8 cellular contexts compared by ENCODE assay signal in genomic region chr3:184336484-184337230, GRCh38. TPM values are rescaled to one million over a fixed set of nuclear protein-coding genes. Genes with fewer than 3 reads are reported as not detected.
DNase-seq lines count a peak whose midpoint lies in the region; ATAC-seq and TF ChIP-seq lines count a peak whose summit lies in the region.

No MANE protein-coding gene starts in this region.

- dilution Hi-C loops in mammary epithelial cell (cut with HindIII; ENCODE audit: low sequenced_read_pairs), result no loop called here

- CTCF ChIA-PET in mammary epithelial cell (lab: Charles Lee; ENCODE audit: low non-redundant PET), result no interaction called here

- no peaks in the 10 kb centered on the region for H3K27me3 ChIP-seq in mammary epithelial cell (ENCODE audit: insufficient read depth, low read length)
- H3K27me3 ChIP-seq in iPS-20b (ENCODE audit: insufficient read depth, low read length), result no peaks in the 10 kb centered on the region
- H3K27me3 ChIP-seq in skeletal muscle satellite cell (ENCODE audit: control insufficient read depth, insufficient read depth, low read length), result no peaks in the 10 kb centered on the region

- H3K4me3 ChIP-seq in mammary epithelial cell (replicated peaks in 1 of 3; ENCODE audit: insufficient read depth in 1 of 3, low read depth in 2 of 3, low read length in 3 of 3) (peak overlapping the region; percentile 51 to 77 (median 55)), iPS-20b (ENCODE audit: low read length) (peak overlapping the region; percentile 93), skeletal muscle satellite cell (ENCODE audit: low read length) (peak overlapping the region; percentile 73)

- no peak for TF ChIP-seq CTCF in mammary epithelial cell (conservative IDR thresholded peaks at IDR 0.05 in 1 of 2, IDR thresholded peaks at IDR 0.05 in 1 of 2; ENCODE audit: extremely low read depth in 1 of 2, insufficient read depth in 1 of 2, low read depth in 1 of 2, low read length in 2 of 2)

- H3K27ac ChIP-seq in mammary epithelial cell (ENCODE audit: insufficient read depth, low read depth, low read length) (peak overlapping the region; percentile 81), iPS-20b (ENCODE audit: low read length) (peak overlapping the region; percentile 8)

- peaks cover 47% of the 10 kb centered on the region for H3K79me2 ChIP-seq in mammary epithelial cell (ENCODE audit: insufficient read depth, low read length)

- ATAC-seq in GM21367 (IDR thresholded peaks at IDR 0.05; ENCODE audit: unreplicated experiment), result peak; percentile 16

- H3K9ac ChIP-seq in mammary epithelial cell (ENCODE audit: insufficient read depth, low read length), result peak overlapping the region; percentile 55
- H3K9ac ChIP-seq in iPS-20b (ENCODE audit: low read depth, low read length), result peak overlapping the region; percentile 86
- H3K9ac ChIP-seq in skeletal muscle satellite cell (ENCODE audit: low read depth, low read length), result peak overlapping the region; percentile 75

- in situ Hi-C loops in mammary epithelial cell (cut with MboI; ENCODE audit: low sequenced_read_pairs in 2 of 2), result no loop called here

- intact Hi-C loops in mammary epithelial cell (cut with micrococcal nuclease), result no loop called here

- H3K9me3 ChIP-seq in mammary epithelial cell (replicated peaks; ENCODE audit: insufficient read depth, low read length), result no peaks in the 10 kb centered on the region
- H3K9me3 ChIP-seq in iPS-20b (ENCODE audit: insufficient read depth, low read depth, low read length), result no peaks in the 10 kb centered on the region
- no peaks in the 10 kb centered on the region for H3K9me3 ChIP-seq in skeletal muscle satellite cell (replicated peaks; ENCODE audit: low read length)

- BruUV-seq in mammary epithelial cell (replicated peaks; lab: Mats Ljungman, UMichigan), result no TSS peak

- peak; percentile 74 for DNase-seq in CD1c-positive myeloid dendritic cell (ENCODE audit: extremely low spot score)
- DNase-seq in NCI-H774 (lab: John Stamatoyannopoulos, UW), result peak; percentile 49
- DNase-seq in mammary epithelial cell, result peak; percentile 51
- DNase-seq in NCI-H187 (lab: John Stamatoyannopoulos, UW), result no peak
- no peak for DNase-seq in activated CD4-positive, alpha-beta T cell treated with anti-CD3 and anti-CD28 coated beads, Interleukin-2, amount 50 U/mL, for 48 hours

- 16% methylated on average over 12 of the region's 15 CpGs for WGBS in mammary epithelial cell (ENCODE audit: low coverage, missing lambda C conversion rate)

- H4K20me1 ChIP-seq in mammary epithelial cell (ENCODE audit: insufficient read depth, low read length), result no peaks in the 10 kb centered on the region

- peak overlapping the region; percentile 88 for H3K4me2 ChIP-seq in mammary epithelial cell (ENCODE audit: insufficient read depth, low read depth, low read length)
- H3K4me2 ChIP-seq in skeletal muscle satellite cell (ENCODE audit: low read length), result peak overlapping the region; percentile 95

- H3K4me1 ChIP-seq in mammary epithelial cell (ENCODE audit: insufficient read depth, low read length) (peaks cover 72% of the 10 kb centered on the region), iPS-20b (ENCODE audit: insufficient read depth, low read length) (peaks cover 15% of the 10 kb centered on the region), skeletal muscle satellite cell (ENCODE audit: control insufficient read depth, insufficient read depth, low read length) (peaks cover 80% of the 10 kb centered on the region)

- H3K36me3 ChIP-seq in mammary epithelial cell (ENCODE audit: insufficient read depth, low read length) (peaks cover 27% of the 10 kb centered on the region), iPS-20b (ENCODE audit: insufficient read depth, low read depth, low read length) (peaks cover 35% of the 10 kb centered on the region), skeletal muscle satellite cell (ENCODE audit: insufficient read depth, low read length) (peaks cover 38% of the 10 kb centered on the region)

- H2AFZ ChIP-seq in mammary epithelial cell (ENCODE audit: low read depth, low read length), result peak overlapping the region; percentile 10

RNA-seq across cellular contexts. Expression of gene FAM131A, which starts 0.7 kb away (rescaled TPM):
- total RNA-seq in mammary epithelial cell, result 10 to 100 TPM; 10.7 to 15.5 TPM
- polyA plus RNA-seq in mammary epithelial cell, result 12.1 TPM
- 14.8 TPM for polyA minus RNA-seq in mammary epithelial cell
- 18.8 TPM in 2 replicates for total RNA-seq in skeletal muscle satellite cell (2012; rRNA removed)

RNA-seq across cellular contexts. Expression of gene EIF4G1, which starts 22.3 kb away (rescaled TPM):
- 100 to 1,000 TPM; 278 to 534 TPM for total RNA-seq in mammary epithelial cell
- polyA plus RNA-seq in mammary epithelial cell, result 528 TPM
- polyA minus RNA-seq in mammary epithelial cell, result 785 TPM
- total RNA-seq in skeletal muscle satellite cell (2012; rRNA removed), result 257 and 270 TPM in 2 replicates

RNA-seq across cellular contexts. Expression of gene CLCN2, which starts 24.7 kb away (rescaled TPM):
- total RNA-seq in mammary epithelial cell, result 10 to 100 TPM in 1 of 2 donors, 1 to 10 TPM in 1; 5.7 to 10.7 TPM
- polyA plus RNA-seq in mammary epithelial cell, result 5.1 TPM
- polyA minus RNA-seq in mammary epithelial cell, result 6.6 TPM
- 4.4 and 5.3 TPM in 2 replicates for total RNA-seq in skeletal muscle satellite cell (2012; rRNA removed)

RNA-seq across cellular contexts. Expression of gene POLR2H, which starts 24.9 kb away (rescaled TPM):
- total RNA-seq in mammary epithelial cell, result 10 to 100 TPM; 41.7 to 78.2 TPM
- 169 TPM for polyA plus RNA-seq in mammary epithelial cell
- polyA minus RNA-seq in mammary epithelial cell, result 107 TPM
- total RNA-seq in skeletal muscle satellite cell (2012; rRNA removed), result 107 and 163 TPM in 2 replicates

RNA-seq across cellular contexts. Expression of gene PSMD2, which starts 37.6 kb away (rescaled TPM):
- total RNA-seq in mammary epithelial cell, result 100 to 1,000 TPM; 276 to 541 TPM
- 485 TPM for polyA plus RNA-seq in mammary epithelial cell
- 594 TPM for polyA minus RNA-seq in mammary epithelial cell
- 494 and 672 TPM in 2 replicates for total RNA-seq in skeletal muscle satellite cell (2012; rRNA removed)

Comparison
In these comparisons a context has a peak if more than half of its experiments do, and no peak if none do; other contexts are left out.
1. DNase-seq: peak in CD1c-positive myeloid dendritic cell (single experiment), NCI-H774 (single experiment) and mammary epithelial cell (single experiment); none in NCI-H187 (0 of 2) and activated CD4-positive, alpha-beta T cell treated with anti-CD3 and anti-CD28 coated beads, Interleukin-2, amount 50 U/mL, for 48 hours (0 of 2).
2. Peak in every context shown above with its lines, with median percentiles within 50 percentile points of each other: H3K4me3 ChIP-seq and H3K9ac ChIP-seq.